ENCODE assay signal across 17 cellular contexts in genomic region chr4:109026588-109026987, GRCh38.
"Had no signal": no experiment of that assay in that cellular context is flagged by ENCODE, and none has a peak within 500 bp of the region (broad histone marks: within the 10 kb centered on the region; RNA-seq: fewer than 3 reads in every experiment).

No MANE protein-coding gene starts in this region.

- H3K27ac Mint-ChIP-seq: activated CD4-positive, alpha-beta memory T cell treated with anti-CD3 and anti-CD28 coated beads, Interleukin-2, amount 10 ng/mL, durations not matched to agents 7 days and 5 days; activated naive CD8-positive, alpha-beta T cell treated with anti-CD3 and anti-CD28 coated beads for 36 hours; natural killer cell had no signal

- H3K36me3 Mint-ChIP-seq: natural killer cell had no signal

- H3K4me3 ChIP-seq: colonic mucosa, psoas muscle, right lobe of liver, transverse colon had no signal

- DNase-seq: activated CD4-positive, alpha-beta memory T cell treated with anti-CD3 and anti-CD28 coated beads, Interleukin-2, amount 10 ng/mL, durations not matched to agents 7 days and 5 days; activated gamma-delta T cell; activated naive CD8-positive, alpha-beta T cell treated with anti-CD3 and anti-CD28 coated beads for 36 hours; activated T-cell treated with anti-CD3 and anti-CD28 coated beads, Interleukin-2, amount 50 U/mL, for 48 hours; anterior cingulate cortex; colonic mucosa; effector CD4-positive, alpha-beta T cell; glutamatergic neuron; natural killer cell; occipital lobe; psoas muscle; right lobe of liver; stimulated activated CD4-positive, alpha-beta T cell treated with anti-CD3 and anti-CD28 coated beads, Interleukin-12 subunit alpha, Interleukin-12 subunit beta, amount 100 ng/mL, for 4 hours; stimulated activated naive CD4-positive, alpha-beta T cell; substantia nigra; transverse colon had no signal

- H3K27ac ChIP-seq: colonic mucosa, epithelial cell of prostate, psoas muscle, right lobe of liver, transverse colon had no signal

- ATAC-seq: natural killer cell, psoas muscle had no signal

- H3K4me3 Mint-ChIP-seq: activated CD4-positive, alpha-beta memory T cell treated with anti-CD3 and anti-CD28 coated beads, Interleukin-2, amount 10 ng/mL, durations not matched to agents 7 days and 5 days; activated naive CD8-positive, alpha-beta T cell treated with anti-CD3 and anti-CD28 coated beads for 36 hours; natural killer cell had no signal

- H3K4me1 Mint-ChIP-seq: activated CD4-positive, alpha-beta memory T cell treated with anti-CD3 and anti-CD28 coated beads, Interleukin-2, amount 10 ng/mL, durations not matched to agents 7 days and 5 days; activated naive CD8-positive, alpha-beta T cell treated with anti-CD3 and anti-CD28 coated beads for 36 hours; natural killer cell had no signal

- H3K36me3 ChIP-seq: colonic mucosa, right lobe of liver, transverse colon had no signal

- H3K27me3 ChIP-seq: colonic mucosa, right lobe of liver, transverse colon had no signal

- H3K4me1 ChIP-seq: colonic mucosa, psoas muscle, right lobe of liver, transverse colon had no signal

- H3K9me3 ChIP-seq: colonic mucosa, psoas muscle, right lobe of liver, transverse colon had no signal
